In genomic region chr20:44765647-44766367, GRCh38 we compare ENCODE assay signal across 20 cellular contexts. TPM values are rescaled to one million over a fixed set of nuclear protein-coding genes. Genes with fewer than 3 reads are reported as not detected.
DNase-seq lines count a peak whose midpoint lies in the region; ATAC-seq, FAIRE-seq and TF ChIP-seq lines count a peak whose summit lies in the region.
"Had no signal": no experiment of that assay in that cellular context is flagged by ENCODE, and none has a peak within 500 bp of the region (broad histone marks: within the 10 kb centered on the region; RNA-seq: fewer than 3 reads in every experiment).

No MANE protein-coding gene starts in this region.

- peak; percentile 62 for FAIRE-seq in keratinocyte (lab: Jason Lieb, UNC)
- FAIRE-seq: RCC 7860 had no signal

- no peak overlapping the region for H3K4me2 ChIP-seq in keratinocyte (ENCODE audit: control insufficient read depth, extremely low read depth, insufficient read depth, low read depth, low read length)

- no peak overlapping the region for H3K4me3 Mint-ChIP-seq in activated CD4-positive, alpha-beta T cell treated with anti-CD3 and anti-CD28 coated beads, Interleukin-2, amount 10 ng/mL, durations not matched to agents 24 days and 14 days
- H3K4me3 Mint-ChIP-seq: activated naive CD4-positive, alpha-beta T cell treated with anti-CD3 and anti-CD28 coated beads for 36 hours had no signal

- ATAC-seq in HG02642 (IDR thresholded peaks at IDR 0.05; ENCODE audit: poor library complexity, unreplicated experiment) = no peak
- ATAC-seq: body of pancreas, sciatic nerve had no signal

- no peaks in the 10 kb centered on the region for H3K9me1 ChIP-seq in keratinocyte (ENCODE audit: control insufficient read depth, extremely low read depth, insufficient read depth, low read length)

- H3K9ac ChIP-seq in keratinocyte (ENCODE audit: control insufficient read depth, extremely low read depth, insufficient read depth, low read length) = no peak overlapping the region

- no peak for TF ChIP-seq POLR2A in vagina (IDR thresholded peaks at IDR 0.05)

- intact Hi-C loops in vagina (cut with DNase I) = no loop called here
- intact Hi-C loops in activated CD4-positive, alpha-beta T cell treated with anti-CD3 and anti-CD28 coated beads, Interleukin-2, amount 10 ng/mL, durations not matched to agents 24 days and 14 days (cut with micrococcal nuclease) = no loop called here

- dilution Hi-C loops in keratinocyte (cut with MboI; ENCODE audit: extremely low pct_ligation_motif_present, low sequenced_read_pairs) = loop anchor here (25.0 kb wide), 1 partner anchor 96 kb away; no protein-coding TSS in a partner anchor

- no peaks in the 10 kb centered on the region for H3K36me3 Mint-ChIP-seq in activated CD4-positive, alpha-beta T cell treated with anti-CD3 and anti-CD28 coated beads, Interleukin-2, amount 10 ng/mL, durations not matched to agents 24 days and 14 days (ENCODE audit: low read depth)

- H3K36me3 ChIP-seq in keratinocyte (ENCODE audit: control insufficient read depth in 2 of 2, extremely low read depth in 1 of 2, insufficient read depth in 2 of 2, low read length in 2 of 2) (no peaks in the 10 kb centered on the region), vagina (no peaks in the 10 kb centered on the region)
- H3K36me3 ChIP-seq: transverse colon had no signal

- H3K4me1 Mint-ChIP-seq in activated CD4-positive, alpha-beta T cell treated with anti-CD3 and anti-CD28 coated beads, Interleukin-2, amount 10 ng/mL, durations not matched to agents 24 days and 14 days = no peaks in the 10 kb centered on the region

- in situ Hi-C loops in ACHN (cut with HindIII; ENCODE audit: low pct_ligation_motif_present, low pct_unique_long_range_greater_than_20kb, low sequenced_read_pairs) = no loop called here

- H3K27ac Mint-ChIP-seq in activated CD4-positive, alpha-beta T cell treated with anti-CD3 and anti-CD28 coated beads, Interleukin-2, amount 10 ng/mL, durations not matched to agents 24 days and 14 days = no peak overlapping the region
- H3K27ac Mint-ChIP-seq: activated naive CD4-positive, alpha-beta T cell treated with anti-CD3 and anti-CD28 coated beads for 36 hours had no signal

- no peak overlapping the region for H3K4me3 ChIP-seq in keratinocyte (ENCODE audit: control insufficient read depth in 2 of 3, extremely low read depth in 1 of 3, insufficient read depth in 2 of 3, low read depth in 1 of 3, low read length in 3 of 3)
- H3K4me3 ChIP-seq in vagina = no peak overlapping the region
- H3K4me3 ChIP-seq: body of pancreas, transverse colon had no signal

- no peak overlapping the region for H2AFZ ChIP-seq in keratinocyte (ENCODE audit: control insufficient read depth, low read length)

- H3K9me3 ChIP-seq in keratinocyte (ENCODE audit: control insufficient read depth, low read depth, low read length) = no peaks in the 10 kb centered on the region
- H3K9me3 ChIP-seq in vagina = no peaks in the 10 kb centered on the region
- H3K9me3 ChIP-seq: body of pancreas, transverse colon had no signal

- no peak overlapping the region for H3K27ac ChIP-seq in keratinocyte (ENCODE audit: control insufficient read depth, insufficient read depth, low read length)
- H3K27ac ChIP-seq in vagina = no peak overlapping the region
- H3K27ac ChIP-seq: body of pancreas, transverse colon had no signal

- H3K4me1 ChIP-seq in keratinocyte (ENCODE audit: control insufficient read depth, extremely low read depth, insufficient read depth, low read length) (no peaks in the 10 kb centered on the region), vagina (no peaks in the 10 kb centered on the region)
- H3K4me1 ChIP-seq: body of pancreas, transverse colon had no signal

- DNase-seq in ACHN = peak; percentile 13
- peak; percentile 4 for DNase-seq in amniotic epithelial cell (ENCODE audit: low read depth)
- no peak for DNase-seq in keratinocyte (ENCODE audit: low read depth, low spot score)
- no peak for DNase-seq in SK-N-DZ (ENCODE audit: low spot score)
- DNase-seq in vagina (ENCODE audit: extremely low spot score in 2 of 2) = no peak
- DNase-seq in activated CD4-positive, alpha-beta T cell treated with anti-CD3 and anti-CD28 coated beads, Interleukin-2, amount 10 ng/mL, durations not matched to agents 24 days and 14 days = no peak
- DNase-seq: activated naive CD4-positive, alpha-beta T cell treated with anti-CD3 and anti-CD28 coated beads for 36 hours; body of pancreas; foreskin fibroblast; KBM-7; NCI-H1436 treated with DMSO at 0.1 percent for 48 hours; NCI-H526 treated with DMSO at 0.1 percent for 48 hours; stimulated activated CD4-positive, alpha-beta T cell treated with anti-CD3 and anti-CD28 coated beads, Interleukin-2, amount 100 ng/mL, for 48 hours; transverse colon had no signal

- peaks cover 24% of the 10 kb centered on the region for H3K27me3 ChIP-seq in keratinocyte (ENCODE audit: control insufficient read depth, extremely low read depth, insufficient read depth, low read length)
- H3K27me3 ChIP-seq in vagina = no peaks in the 10 kb centered on the region
- H3K27me3 ChIP-seq: body of pancreas had no signal

- TF ChIP-seq CTCF in keratinocyte (optimal IDR thresholded peaks at IDR 0.05 in 1 of 3, IDR thresholded peaks at IDR 0.05 in 1 of 3, conservative IDR thresholded peaks at IDR 0.05 in 1 of 3; ENCODE audit: extremely low read depth in 1 of 3, insufficient read depth in 2 of 3, low read length in 3 of 3) = no peak
- TF ChIP-seq CTCF in vagina (IDR thresholded peaks at IDR 0.05) = no peak

- peaks cover 14% of the 10 kb centered on the region for H3K27me3 Mint-ChIP-seq in activated CD4-positive, alpha-beta T cell treated with anti-CD3 and anti-CD28 coated beads, Interleukin-2, amount 10 ng/mL, durations not matched to agents 24 days and 14 days

- no peaks in the 10 kb centered on the region for H3K79me2 ChIP-seq in keratinocyte (ENCODE audit: control insufficient read depth, insufficient read depth, low read length)

- TF ChIP-seq RAD21 in Ishikawa (IDR thresholded peaks at IDR 0.05; ENCODE audit: low read depth) = no peak

- H3K9me3 Mint-ChIP-seq in activated CD4-positive, alpha-beta T cell treated with anti-CD3 and anti-CD28 coated beads, Interleukin-2, amount 10 ng/mL, durations not matched to agents 24 days and 14 days = no peaks in the 10 kb centered on the region
- H3K9me3 Mint-ChIP-seq: activated naive CD4-positive, alpha-beta T cell treated with anti-CD3 and anti-CD28 coated beads for 36 hours had no signal

- no peaks in the 10 kb centered on the region for H4K20me1 ChIP-seq in keratinocyte (ENCODE audit: control insufficient read depth, extremely low read depth, insufficient read depth, low read length)

- TF ChIP-seq EP300 in Ishikawa (IDR thresholded peaks at IDR 0.05; ENCODE audit: borderline replicate concordance) = peak; percentile 91

TF ChIP-seq in Ishikawa, 13 proteins besides CTCF, POLR2A, EP300 and RAD21 (continues in another document):
- TF ChIP-seq CREB1 (IDR thresholded peaks at IDR 0.05; ENCODE audit: low read depth) = no peak
- TF ChIP-seq FOXM1 (IDR thresholded peaks at IDR 0.05; ENCODE audit: borderline replicate concordance, low read depth) = peak; percentile 17; the same call in 1 of the 2 replicates
- TF ChIP-seq MAX (IDR thresholded peaks at IDR 0.05) = peak; percentile 55; the same call in 1 of the 2 replicates

RNA-seq across cellular contexts. Expression of gene KCNK15, which starts 20.1 kb away (rescaled TPM):
- 0.03 TPM in 1 of 3 replicates, not detected in the others for polyA plus RNA-seq in keratinocyte
- polyA plus RNA-seq in keratinocyte (2011; ENCODE audit: low read depth) = 0.14 TPM
- polyA plus RNA-seq in keratinocyte (2011; cell fraction: cytosol; rRNA removed) = not detected in 2 replicates
- polyA plus RNA-seq in keratinocyte (2011; cell fraction: nucleus; rRNA removed) = 0.05 TPM in 1 of 2 replicates, not detected in the other
- 0.17 TPM in 1 of 2 replicates, not detected in the other for polyA plus RNA-seq in keratinocyte (2012; ENCODE audit: low replicate concordance)
- 0.16 TPM in 1 of 3 replicates, not detected in the others for polyA minus RNA-seq in keratinocyte
- polyA minus RNA-seq in keratinocyte (2011; cell fraction: cytosol; rRNA and poly(A)+ RNA removed) = 1.7 TPM
- 0.31 and 0.32 TPM in 2 replicates for polyA minus RNA-seq in keratinocyte (2011; cell fraction: nucleus; rRNA and poly(A)+ RNA removed)
- polyA plus RNA-seq in SK-N-DZ (2014; cell fraction: cytosol; rRNA removed) = 0.10 and 0.61 TPM in 2 replicates
- polyA plus RNA-seq in SK-N-DZ (2014; cell fraction: nucleus; rRNA removed) = not detected in 2 replicates
- total RNA-seq in vagina = 1.5 TPM
- total RNA-seq in activated CD4-positive, alpha-beta T cell treated with anti-CD3 and anti-CD28 coated beads, Interleukin-2, amount 10 ng/mL, durations not matched to agents 24 days and 14 days = 0.44 and 0.76 TPM in 2 replicates
- total RNA-seq: lung microvascular endothelial cell had no signal
- polyA plus RNA-seq: neural cell had no signal

RNA-seq across cellular contexts. Expression of gene RIMS4, which starts 44.5 kb away (rescaled TPM):
- polyA plus RNA-seq in keratinocyte = 0.01 TPM in 1 of 3 replicates, not detected in the others
- polyA plus RNA-seq in keratinocyte (2011; ENCODE audit: low read depth) = not detected
- polyA plus RNA-seq in keratinocyte (2011; cell fraction: cytosol; rRNA removed) = 0.01 TPM in 1 of 2 replicates, not detected in the other
- not detected in 2 replicates for polyA plus RNA-seq in keratinocyte (2011; cell fraction: nucleus; rRNA removed)
- polyA plus RNA-seq in keratinocyte (2012; ENCODE audit: low replicate concordance) = not detected in 2 replicates
- 0.03 TPM in 1 of 3 replicates, not detected in the others for polyA minus RNA-seq in keratinocyte
- polyA minus RNA-seq in keratinocyte (2011; cell fraction: cytosol; rRNA and poly(A)+ RNA removed) = not detected
- not detected in 2 replicates for polyA minus RNA-seq in keratinocyte (2011; cell fraction: nucleus; rRNA and poly(A)+ RNA removed)
- polyA plus RNA-seq in SK-N-DZ (2014; cell fraction: cytosol; rRNA removed) = 50.9 and 55.4 TPM in 2 replicates
- 29.8 and 30.5 TPM in 2 replicates for polyA plus RNA-seq in SK-N-DZ (2014; cell fraction: nucleus; rRNA removed)
- 6.4 TPM for total RNA-seq in vagina
- not detected in 2 replicates for total RNA-seq in activated CD4-positive, alpha-beta T cell treated with anti-CD3 and anti-CD28 coated beads, Interleukin-2, amount 10 ng/mL, durations not matched to agents 24 days and 14 days
- total RNA-seq: lung microvascular endothelial cell had no signal

RNA-seq across cellular contexts. Expression of gene CCN5, which starts 50.6 kb away (rescaled TPM):
- polyA plus RNA-seq in keratinocyte = 0.50 TPM in 1 of 3 replicates, not detected in the others
- polyA plus RNA-seq in keratinocyte (2011; ENCODE audit: low read depth) = not detected
- 0.09 and 0.22 TPM in 2 replicates for polyA plus RNA-seq in keratinocyte (2011; cell fraction: cytosol; rRNA removed)
- polyA plus RNA-seq in keratinocyte (2011; cell fraction: nucleus; rRNA removed) = 0.16 and 0.29 TPM in 2 replicates
- polyA plus RNA-seq in keratinocyte (2012; ENCODE audit: low replicate concordance) = not detected in 2 replicates
- 0.76 TPM in 1 of 3 replicates, not detected in the others for polyA minus RNA-seq in keratinocyte
- polyA minus RNA-seq in keratinocyte (2011; cell fraction: cytosol; rRNA and poly(A)+ RNA removed) = 3.6 TPM
- 1.4 and 1.8 TPM in 2 replicates for polyA minus RNA-seq in keratinocyte (2011; cell fraction: nucleus; rRNA and poly(A)+ RNA removed)
- not detected in 2 replicates for polyA plus RNA-seq in SK-N-DZ (2014; cell fraction: cytosol; rRNA removed)
- polyA plus RNA-seq in SK-N-DZ (2014; cell fraction: nucleus; rRNA removed) = not detected in 2 replicates
- 134 TPM for total RNA-seq in vagina
- not detected in 2 replicates for total RNA-seq in activated CD4-positive, alpha-beta T cell treated with anti-CD3 and anti-CD28 coated beads, Interleukin-2, amount 10 ng/mL, durations not matched to agents 24 days and 14 days
- total RNA-seq: activated naive CD4-positive, alpha-beta T cell treated with anti-CD3 and anti-CD28 coated beads for 36 hours; lung microvascular endothelial cell had no signal
- polyA plus RNA-seq: neural cell had no signal

Comparison
In these comparisons a context has a peak if more than half of its experiments do, and no peak if none do; other contexts are left out.
1. DNase-seq: peak in ACHN (single experiment) and amniotic epithelial cell (single experiment); none in keratinocyte (single experiment), SK-N-DZ (single experiment), vagina (0 of 2) and activated CD4-positive, alpha-beta T cell treated with anti-CD3 and anti-CD28 coated beads, Interleukin-2, amount 10 ng/mL, durations not matched to agents 24 days and 14 days (single experiment).
2. RNA of gene CCN5, which starts 50.6 kb away (total RNA-seq): 134 TPM in vagina (single experiment); not detected in activated CD4-positive, alpha-beta T cell treated with anti-CD3 and anti-CD28 coated beads, Interleukin-2, amount 10 ng/mL, durations not matched to agents 24 days and 14 days; every median in the first group is over 100 times any median in the second.